Comparison of ENCODE assay signal across 17 cellular contexts in genomic region chr22:25496396-25497064, GRCh38.
DNase-seq lines count a peak whose midpoint lies in the region; ATAC-seq and TF ChIP-seq lines count a peak whose summit lies in the region.
"Had no signal": no experiment of that assay in that cellular context is flagged by ENCODE, and none has a peak within 500 bp of the region (broad histone marks: within the 10 kb centered on the region; RNA-seq: fewer than 3 reads in every experiment).

No MANE protein-coding gene starts in this region.

- DNase-seq in AG08396 (ENCODE audit: low spot score) (peak; percentile 27), H4 (ENCODE audit: low spot score) (peak; percentile 15), amniotic stem cell (lab: John Stamatoyannopoulos, UW) (peak; percentile 15), fibroblast of villous mesenchyme (ENCODE audit: low read depth) (peak; percentile 73), suprapubic skin (ENCODE audit: low spot score in 2 of 2) (no peak), Caco-2 (no peak), posterior cingulate gyrus (no peak)
- DNase-seq: Calu3; CD4-positive, alpha-beta memory T cell; NCI-H1105 treated with DMSO at 0.1 percent for 48 hours; NCI-H524; PC-9; SIG-M5 had no signal

- CTCF ChIA-PET in Caco-2 (lab: Charles Lee), result no interaction called here

- no peaks in the 10 kb centered on the region for H3K27me3 Mint-ChIP-seq in Caco-2 (ENCODE audit: insufficient read depth, unreplicated experiment)
- H3K27me3 Mint-ChIP-seq: CD4-positive, alpha-beta memory T cell had no signal

- intact Hi-C loops in Caco-2 (cut with micrococcal nuclease; ENCODE audit: unreplicated experiment) (no loop called here), posterior cingulate gyrus (cut with DNase I) (no loop called here)

- no peak overlapping the region for H3K27ac ChIP-seq in suprapubic skin
- H3K27ac ChIP-seq: BLaER1, PC-9, RWPE1 had no signal

- ATAC-seq in HG03460 (IDR thresholded peaks at IDR 0.05; ENCODE audit: unreplicated experiment), result no peak
- ATAC-seq: K562 had no signal

- TF ChIP-seq POLR2A in suprapubic skin (IDR thresholded peaks at IDR 0.05), result no peak

- H3K4me1 Mint-ChIP-seq in Caco-2 (ENCODE audit: low read depth, unreplicated experiment), result no peaks in the 10 kb centered on the region

- no peak overlapping the region for H3K4me3 ChIP-seq in fibroblast of villous mesenchyme (ENCODE audit: low read depth, low read length)
- H3K4me3 ChIP-seq in suprapubic skin, result no peak overlapping the region
- H3K4me3 ChIP-seq in Caco-2 (ENCODE audit: low read depth, low read length), result no peak overlapping the region
- H3K4me3 ChIP-seq: BLaER1, K562, PC-9 had no signal

- H3K36me3 Mint-ChIP-seq in Caco-2 (ENCODE audit: insufficient read depth, unreplicated experiment), result no peaks in the 10 kb centered on the region

- H3K27me3 ChIP-seq in suprapubic skin, result no peaks in the 10 kb centered on the region
- no peaks in the 10 kb centered on the region for H3K27me3 ChIP-seq in Caco-2 (replicated peaks; ENCODE audit: control insufficient read depth, insufficient read depth, low read length)
- H3K27me3 ChIP-seq: BLaER1 had no signal

- no peaks in the 10 kb centered on the region for H3K9me3 Mint-ChIP-seq in Caco-2 (ENCODE audit: unreplicated experiment)

- no peak overlapping the region for H3K4me3 Mint-ChIP-seq in Caco-2 (ENCODE audit: unreplicated experiment)
- H3K4me3 Mint-ChIP-seq: CD4-positive, alpha-beta memory T cell had no signal

- H3K9me3 ChIP-seq in suprapubic skin (no peaks in the 10 kb centered on the region), Caco-2 (no peaks in the 10 kb centered on the region)
- H3K9me3 ChIP-seq: BLaER1 had no signal

- POLR2A ChIA-PET in Caco-2 (lab: Charles Lee), result no interaction called here

- no peak for TF ChIP-seq EP300 in suprapubic skin (IDR thresholded peaks at IDR 0.05)

- H3K36me3 ChIP-seq in suprapubic skin (no peaks in the 10 kb centered on the region), Caco-2 (ENCODE audit: control insufficient read depth, insufficient read depth, low read length) (no peaks in the 10 kb centered on the region)
- H3K36me3 ChIP-seq: BLaER1 had no signal

- TF ChIP-seq CTCF in fibroblast of villous mesenchyme (IDR thresholded peaks at IDR 0.05; ENCODE audit: insufficient read depth, low read depth, low read length), result no peak
- no peak for TF ChIP-seq CTCF in suprapubic skin (IDR thresholded peaks at IDR 0.05)
- no peak for TF ChIP-seq CTCF in Caco-2 (IDR thresholded peaks at IDR 0.05; ENCODE audit: insufficient read depth in 1 of 2, low read depth in 1 of 2, low read length in 1 of 2, severe bottlenecking in 1 of 2, unreplicated experiment in 1 of 2)

- WGBS in suprapubic skin, result 78% methylated on average over 4 of the region's 4 CpGs

- no peak overlapping the region for H3K27ac Mint-ChIP-seq in Caco-2 (ENCODE audit: unreplicated experiment)

- no TSS peak for BruUV-seq in Caco-2 (replicated peaks; lab: Mats Ljungman, UMichigan)

- H3K4me1 ChIP-seq in suprapubic skin, result no peaks in the 10 kb centered on the region
- no peaks in the 10 kb centered on the region for H3K4me1 ChIP-seq in Caco-2
- H3K4me1 ChIP-seq: BLaER1 had no signal

Comparison
In these comparisons a context has a peak if more than half of its experiments do, and no peak if none do; other contexts are left out.
1. DNase-seq: peak in AG08396 (single experiment), H4 (single experiment), amniotic stem cell (single experiment) and fibroblast of villous mesenchyme (single experiment); none in suprapubic skin (0 of 2), Caco-2 (0 of 2) and posterior cingulate gyrus (0 of 10).